ENCODE assay signal across 9 cellular contexts in genomic region chr2:15718944-15719323, GRCh38.
"Had no signal": no experiment of that assay in that cellular context is flagged by ENCODE, and none has a peak within 500 bp of the region (broad histone marks: within the 10 kb centered on the region; RNA-seq: fewer than 3 reads in every experiment).

No MANE protein-coding gene starts in this region.

- H3K9me3 Mint-ChIP-seq: H9 had no signal

- H3K4me3 ChIP-seq: GM23248 had no signal

- H3K27ac ChIP-seq: GM23248, KMS-11 had no signal

- H3K36me3 Mint-ChIP-seq: IgD-negative memory B cell had no signal

- H3K4me3 Mint-ChIP-seq: H9, IgD-negative memory B cell had no signal

- DNase-seq: GM23248, GOT3, H9, HCEC 1CT, KBM-7 had no signal

- H3K9ac ChIP-seq: GM23248, KMS-11 had no signal

- H3K4me2 ChIP-seq: KMS-11 had no signal

- FAIRE-seq: H54, HepG2 had no signal

- H2AFZ ChIP-seq: GM23248 had no signal

- H3K27ac Mint-ChIP-seq: H9, IgD-negative memory B cell had no signal

- H3K4me1 Mint-ChIP-seq: IgD-negative memory B cell had no signal
